Comparison of ENCODE assay signal across 9 cellular contexts in the genomic region with DNA sequence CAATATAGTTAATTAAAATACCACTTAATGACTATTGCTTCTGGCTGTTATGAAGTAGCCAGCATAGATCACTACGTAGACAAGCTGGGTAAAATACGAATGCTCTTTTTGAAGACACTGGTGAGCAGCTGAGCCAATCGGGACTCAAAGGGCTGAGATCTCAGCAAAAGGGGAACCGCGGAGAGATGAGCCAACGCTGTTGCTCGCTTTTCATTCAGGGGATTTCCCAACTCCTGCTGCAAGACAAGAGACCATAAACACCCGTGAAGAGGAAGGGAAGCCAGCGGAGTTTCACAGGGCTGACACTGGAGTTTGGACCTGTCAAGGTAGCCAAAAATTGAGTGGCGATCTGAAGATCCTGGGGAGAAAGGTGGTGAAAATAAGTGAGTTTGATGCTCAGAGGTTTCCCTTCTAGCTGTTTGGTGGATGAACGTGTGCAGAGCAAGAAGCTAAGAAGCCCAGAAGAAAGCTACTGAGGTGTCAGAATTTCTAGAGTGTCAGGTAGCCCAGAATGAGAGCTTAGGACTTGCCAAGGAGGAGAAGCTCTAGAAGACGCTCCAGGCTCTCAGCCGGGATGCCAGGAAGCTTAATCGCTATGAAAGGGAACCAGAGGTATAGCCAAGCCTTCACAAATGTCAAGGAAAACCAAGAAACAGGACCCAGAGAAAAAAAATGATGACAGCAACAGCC.
DNase-seq lines count a peak whose midpoint lies in the region; ATAC-seq and TF ChIP-seq lines count a peak whose summit lies in the region.
"Had no signal": no experiment of that assay in that cellular context is flagged by ENCODE, and none has a peak within 500 bp of the region (broad histone marks: within the 10 kb centered on the region; RNA-seq: fewer than 3 reads in every experiment).

No MANE protein-coding gene starts in this region.

- no peaks in the 10 kb centered on the region for H3K4me1 ChIP-seq in Loucy (ENCODE audit: insufficient read depth, low read length, poor library complexity, severe bottlenecking)
- H3K4me1 ChIP-seq: foreskin keratinocyte had no signal

- DNase-seq in AG10803 (ENCODE audit: low read depth), result peak; percentile 31
- peak; percentile 34 for DNase-seq in activated naive CD4-positive, alpha-beta T cell treated with anti-CD3 and anti-CD28 coated beads, Interleukin-2, amount 10 ng/mL, durations not matched to agents 7 days and 5 days
- DNase-seq in myocyte (ENCODE audit: low read depth), result peak; percentile 28
- no peak for DNase-seq in mesothelial cell of epicardium (ENCODE audit: low spot score in 2 of 2, unreplicated experiment in 2 of 2)
- DNase-seq in SHP77 (lab: John Stamatoyannopoulos, UW), result no peak

- H3K27me3 Mint-ChIP-seq in activated naive CD4-positive, alpha-beta T cell treated with anti-CD3 and anti-CD28 coated beads, Interleukin-2, amount 10 ng/mL, durations not matched to agents 7 days and 5 days, result peaks cover 35% of the 10 kb centered on the region
- H3K27me3 Mint-ChIP-seq in mesothelial cell of epicardium (ENCODE audit: low read depth), result peaks cover 41% of the 10 kb centered on the region

- H3F3A ChIP-seq in Loucy (ENCODE audit: low read depth), result no peaks in the 10 kb centered on the region

- H3K9ac ChIP-seq in Loucy (ENCODE audit: low read depth, low read length, poor library complexity, severe bottlenecking), result no peak overlapping the region

- H3K4me1 Mint-ChIP-seq in activated naive CD4-positive, alpha-beta T cell treated with anti-CD3 and anti-CD28 coated beads, Interleukin-2, amount 10 ng/mL, durations not matched to agents 7 days and 5 days, result peaks cover 6% of the 10 kb centered on the region
- peaks cover 7% of the 10 kb centered on the region for H3K4me1 Mint-ChIP-seq in mesothelial cell of epicardium

- H2AFZ ChIP-seq in Loucy (ENCODE audit: low read length), result no peak overlapping the region

- peaks cover 16% of the 10 kb centered on the region for H3K9me3 Mint-ChIP-seq in activated naive CD4-positive, alpha-beta T cell treated with anti-CD3 and anti-CD28 coated beads, Interleukin-2, amount 10 ng/mL, durations not matched to agents 7 days and 5 days
- H3K9me3 Mint-ChIP-seq in mesothelial cell of epicardium, result peaks cover 14% of the 10 kb centered on the region

- no peaks in the 10 kb centered on the region for H3K36me3 ChIP-seq in Loucy (ENCODE audit: insufficient read depth, low read length)

- H3K9me3 ChIP-seq in Loucy (ENCODE audit: insufficient read depth, low read depth, low read length), result no peaks in the 10 kb centered on the region

- H3K27ac Mint-ChIP-seq in activated naive CD4-positive, alpha-beta T cell treated with anti-CD3 and anti-CD28 coated beads, Interleukin-2, amount 10 ng/mL, durations not matched to agents 7 days and 5 days, result peak overlapping the region; percentile 16
- no peak overlapping the region for H3K27ac Mint-ChIP-seq in mesothelial cell of epicardium

- no peaks in the 10 kb centered on the region for H4K20me1 ChIP-seq in Loucy (ENCODE audit: insufficient read depth, low read length, poor library complexity, severe bottlenecking)

- H3K36me3 Mint-ChIP-seq in activated naive CD4-positive, alpha-beta T cell treated with anti-CD3 and anti-CD28 coated beads, Interleukin-2, amount 10 ng/mL, durations not matched to agents 7 days and 5 days, result no peaks in the 10 kb centered on the region
- H3K36me3 Mint-ChIP-seq in mesothelial cell of epicardium, result peaks cover 4% of the 10 kb centered on the region

- H3K4me3 ChIP-seq in AG10803 (ENCODE audit: low read length) (no peak overlapping the region), Loucy (ENCODE audit: low read length, poor library complexity, severe bottlenecking) (no peak overlapping the region)

- CTCF ChIA-PET in activated naive CD4-positive, alpha-beta T cell treated with anti-CD3 and anti-CD28 coated beads, Interleukin-2, amount 10 ng/mL, durations not matched to agents 7 days and 5 days (lab: Charles Lee), result no interaction called here

- H3K79me2 ChIP-seq in Loucy (ENCODE audit: insufficient read depth, low read length), result no peaks in the 10 kb centered on the region

- TF ChIP-seq CTCF in AG10803 (conservative IDR thresholded peaks at IDR 0.05; ENCODE audit: low read length) (no peak), Loucy (conservative IDR thresholded peaks at IDR 0.05; ENCODE audit: low read length) (no peak), mesothelial cell of epicardium (IDR thresholded peaks at IDR 0.05; ENCODE audit: unreplicated experiment) (no peak)

- no peak overlapping the region for H3K4me3 Mint-ChIP-seq in activated naive CD4-positive, alpha-beta T cell treated with anti-CD3 and anti-CD28 coated beads, Interleukin-2, amount 10 ng/mL, durations not matched to agents 7 days and 5 days
- no peak overlapping the region for H3K4me3 Mint-ChIP-seq in mesothelial cell of epicardium

- H3K27me3 ChIP-seq in Loucy (ENCODE audit: insufficient read depth, low read length, poor library complexity, severe bottlenecking), result no peaks in the 10 kb centered on the region

- ATAC-seq in GM19467 (IDR thresholded peaks at IDR 0.05; ENCODE audit: unreplicated experiment), result no peak
- ATAC-seq in HG03095 (IDR thresholded peaks at IDR 0.05; ENCODE audit: unreplicated experiment), result no peak
- ATAC-seq: foreskin keratinocyte had no signal

- peak overlapping the region; percentile 23 for H3K4me2 ChIP-seq in Loucy (ENCODE audit: low read depth, low read length, poor library complexity, severe bottlenecking)

- no peaks in the 10 kb centered on the region for H3K9me2 ChIP-seq in Loucy (replicated peaks; ENCODE audit: low read depth, low read length)

Comparison
In these comparisons a context has a peak if more than half of its experiments do, and no peak if none do; other contexts are left out.
1. DNase-seq: peak in AG10803 (single experiment), activated naive CD4-positive, alpha-beta T cell treated with anti-CD3 and anti-CD28 coated beads, Interleukin-2, amount 10 ng/mL, durations not matched to agents 7 days and 5 days (single experiment) and myocyte (single experiment); none in mesothelial cell of epicardium (0 of 2) and SHP77 (0 of 2).